ENCODE assay signal across 7 cellular contexts in genomic region chr2:135698838-135699237, GRCh38.
"Had no signal": no experiment of that assay in that cellular context is flagged by ENCODE, and none has a peak within 500 bp of the region (broad histone marks: within the 10 kb centered on the region; RNA-seq: fewer than 3 reads in every experiment).

No MANE protein-coding gene starts in this region.

- H3K27ac ChIP-seq: HL-60 had no signal

- H3K27ac Mint-ChIP-seq: IgD-negative memory B cell had no signal

- FAIRE-seq: HepG2, HTR-8/SVneo had no signal

- DNase-seq: IMR-90, KBM-7, KG1 had no signal

- H3K27me3 Mint-ChIP-seq: IgD-negative memory B cell had no signal

- ATAC-seq: HepG2 had no signal

- H3K4me3 Mint-ChIP-seq: IgD-negative memory B cell had no signal

- H3K4me1 Mint-ChIP-seq: IgD-negative memory B cell had no signal
